Comparison of ENCODE assay signal across 21 cellular contexts in genomic region chr15:46677491-46677890, GRCh38.
"Had no signal": no experiment of that assay in that cellular context is flagged by ENCODE, and none has a peak within 500 bp of the region (broad histone marks: within the 10 kb centered on the region; RNA-seq: fewer than 3 reads in every experiment).

No MANE protein-coding gene starts in this region.

- ATAC-seq: left cardiac atrium; left lung; naive thymus-derived CD4-positive, alpha-beta T cell; sciatic nerve; stimulated activated naive CD8-positive, alpha-beta T cell treated with anti-CD3 and anti-CD28 coated beads, Interleukin-15, amount 100 ng/mL, for 72 hours had no signal

- H3K4me3 ChIP-seq: coronary artery, left lung, neural progenitor cell, right atrium auricular region, smooth muscle cell, thyroid gland, vagina had no signal

- H3K27me3 ChIP-seq: left lung, neural progenitor cell, right atrium auricular region, thyroid gland, vagina had no signal

- H3K36me3 ChIP-seq: left lung, neural progenitor cell, right atrium auricular region, thyroid gland, vagina had no signal

- DNase-seq: dermis blood vessel endothelial cell; effector memory CD4-positive, alpha-beta T cell; left cardiac atrium; left lung; mesenchymal stem cell; midbrain; naive thymus-derived CD4-positive, alpha-beta T cell; stimulated activated CD4-positive, alpha-beta T cell treated with anti-CD3 and anti-CD28 coated beads, Interleukin-12 subunit alpha, Interleukin-12 subunit beta, amount 100 ng/mL, for 4 hours; stimulated activated CD4-positive, alpha-beta T cell treated with anti-CD3 and anti-CD28 coated beads, Interleukin-1b, Interleukin-23, amount 100 ng/mL, for 48 hours; stimulated activated CD4-positive, alpha-beta T cell treated with anti-CD3 and anti-CD28 coated beads, Interleukin-4, amount 100 ng/mL, for 1 hour; stimulated activated CD8-positive, alpha-beta memory T cell treated with anti-CD3 and anti-CD28 coated beads, Interleukin-4, amount 100 ng/mL, for 48 hours; stimulated activated naive CD4-positive, alpha-beta T cell; stimulated activated naive CD8-positive, alpha-beta T cell treated with anti-CD3 and anti-CD28 coated beads, Interleukin-15, amount 100 ng/mL, for 72 hours; thyroid gland; trophoblast cell had no signal
